ENCODE assay signal across 14 cellular contexts in genomic region chr11:15897211-15897960, GRCh38.
DNase-seq lines count a peak whose midpoint lies in the region; ATAC-seq, FAIRE-seq and TF ChIP-seq lines count a peak whose summit lies in the region.
"Had no signal": no experiment of that assay in that cellular context is flagged by ENCODE, and none has a peak within 500 bp of the region (broad histone marks: within the 10 kb centered on the region; RNA-seq: fewer than 3 reads in every experiment).

No MANE protein-coding gene starts in this region.

- no peak overlapping the region for H2AFZ ChIP-seq in astrocyte (ENCODE audit: low read depth, low read length)

- TF ChIP-seq CTCF in AG10803 (conservative IDR thresholded peaks at IDR 0.05; ENCODE audit: low read length), result no peak
- TF ChIP-seq CTCF in astrocyte (IDR thresholded peaks at IDR 0.05; ENCODE audit: insufficient read depth, low read depth, low read length), result no peak
- no peak for TF ChIP-seq CTCF in left lung (IDR thresholded peaks at IDR 0.05)

- CTCF ChIA-PET in activated CD4-positive, alpha-beta T cell treated with anti-CD3 and anti-CD28 coated beads for 36 hours (lab: Charles Lee), result no interaction called here

- H4K20me1 ChIP-seq in astrocyte (ENCODE audit: insufficient read depth, low read length), result no peaks in the 10 kb centered on the region

- peak; percentile 38 for DNase-seq in AG10803 (ENCODE audit: low read depth)
- DNase-seq in HT1080 (ENCODE audit: low read depth), result peak; percentile 76
- peak; percentile 68 for DNase-seq in astrocyte (ENCODE audit: low read depth)
- DNase-seq in left lobe of liver (ENCODE audit: low spot score), result no peak
- no peak for DNase-seq in left lung
- no peak for DNase-seq in activated CD4-positive, alpha-beta T cell treated with anti-CD3 and anti-CD28 coated beads for 36 hours
- DNase-seq: activated naive CD4-positive, alpha-beta T cell treated with anti-CD3 and anti-CD28 coated beads for 36 hours; BE2C; GOT3; Karpas-422; NCI-H510A had no signal

- H3K27me3 Mint-ChIP-seq in astrocyte (ENCODE audit: low read depth, unreplicated experiment), result peaks cover 13% of the 10 kb centered on the region
- H3K27me3 Mint-ChIP-seq in activated CD4-positive, alpha-beta T cell treated with anti-CD3 and anti-CD28 coated beads for 36 hours, result no peaks in the 10 kb centered on the region

- peak; percentile 49 for ATAC-seq in left lobe of liver
- no peak for ATAC-seq in GM21381 (IDR thresholded peaks at IDR 0.05; ENCODE audit: unreplicated experiment)
- no peak for ATAC-seq in left lung
- ATAC-seq in activated CD4-positive, alpha-beta T cell treated with anti-CD3 and anti-CD28 coated beads for 36 hours, result no peak
- no peak for ATAC-seq in GM18502 (IDR thresholded peaks at IDR 0.05; ENCODE audit: poor library complexity, unreplicated experiment)

- peaks cover 2% of the 10 kb centered on the region for H3K36me3 Mint-ChIP-seq in astrocyte (ENCODE audit: low read depth, unreplicated experiment)
- no peaks in the 10 kb centered on the region for H3K36me3 Mint-ChIP-seq in activated CD4-positive, alpha-beta T cell treated with anti-CD3 and anti-CD28 coated beads for 36 hours (ENCODE audit: low read depth)

- intact Hi-C loops in left lung (cut with DNase I), result no loop called here
- intact Hi-C loops in activated CD4-positive, alpha-beta T cell treated with anti-CD3 and anti-CD28 coated beads for 36 hours (cut with DNase I, micrococcal nuclease), result no loop called here

- H3K36me3 ChIP-seq in astrocyte (ENCODE audit: insufficient read depth, low read length) (no peaks in the 10 kb centered on the region), left lung (no peaks in the 10 kb centered on the region)
- H3K36me3 ChIP-seq: BE2C had no signal

- H3K4me1 ChIP-seq in astrocyte (ENCODE audit: insufficient read depth, low read length) (peaks cover 17% of the 10 kb centered on the region), left lung (peaks cover 3 to 11% of the 10 kb centered on the region in 2 donors)
- H3K4me1 ChIP-seq: BE2C had no signal

- H3K9ac ChIP-seq in astrocyte (ENCODE audit: low read length), result no peak overlapping the region

- H3K79me2 ChIP-seq in astrocyte (ENCODE audit: insufficient read depth, low read length), result no peaks in the 10 kb centered on the region

- peak overlapping the region; percentile 32 for H3K4me2 ChIP-seq in astrocyte (ENCODE audit: low read length)

- POLR2A ChIA-PET in activated CD4-positive, alpha-beta T cell treated with anti-CD3 and anti-CD28 coated beads for 36 hours (lab: Charles Lee), result no interaction called here

- H3K4me3 Mint-ChIP-seq in astrocyte (ENCODE audit: unreplicated experiment), result no peak overlapping the region
- H3K4me3 Mint-ChIP-seq in activated CD4-positive, alpha-beta T cell treated with anti-CD3 and anti-CD28 coated beads for 36 hours, result no peak overlapping the region
- H3K4me3 Mint-ChIP-seq: activated naive CD4-positive, alpha-beta T cell treated with anti-CD3 and anti-CD28 coated beads for 36 hours had no signal

- H3K27me3 ChIP-seq in astrocyte (ENCODE audit: insufficient read depth, low read length) (no peaks in the 10 kb centered on the region), left lung (no peaks in the 10 kb centered on the region)
- H3K27me3 ChIP-seq: BE2C had no signal

- peaks cover 2% of the 10 kb centered on the region for H3K9me3 Mint-ChIP-seq in astrocyte (ENCODE audit: unreplicated experiment)
- no peaks in the 10 kb centered on the region for H3K9me3 Mint-ChIP-seq in activated CD4-positive, alpha-beta T cell treated with anti-CD3 and anti-CD28 coated beads for 36 hours (ENCODE audit: low read depth)
- H3K9me3 Mint-ChIP-seq: activated naive CD4-positive, alpha-beta T cell treated with anti-CD3 and anti-CD28 coated beads for 36 hours had no signal

- no peak overlapping the region for H3K4me3 ChIP-seq in AG10803 (ENCODE audit: low read length)
- H3K4me3 ChIP-seq in astrocyte (ENCODE audit: insufficient read depth, low read depth, low read length), result no peak overlapping the region
- H3K4me3 ChIP-seq in left lung, result no peak overlapping the region
- H3K4me3 ChIP-seq: coronary artery had no signal

- no peak overlapping the region for H3K27ac Mint-ChIP-seq in astrocyte (ENCODE audit: unreplicated experiment)
- no peak overlapping the region for H3K27ac Mint-ChIP-seq in activated CD4-positive, alpha-beta T cell treated with anti-CD3 and anti-CD28 coated beads for 36 hours
- H3K27ac Mint-ChIP-seq: activated naive CD4-positive, alpha-beta T cell treated with anti-CD3 and anti-CD28 coated beads for 36 hours had no signal

- H3K27ac ChIP-seq in astrocyte (ENCODE audit: low read depth, low read length) (no peak overlapping the region), left lung (no peak overlapping the region)
- H3K27ac ChIP-seq: coronary artery had no signal

- H3K4me1 Mint-ChIP-seq in astrocyte (ENCODE audit: low read depth, unreplicated experiment), result peaks cover 19% of the 10 kb centered on the region
- H3K4me1 Mint-ChIP-seq in activated CD4-positive, alpha-beta T cell treated with anti-CD3 and anti-CD28 coated beads for 36 hours, result no peaks in the 10 kb centered on the region

- FAIRE-seq in astrocyte (lab: Jason Lieb, UNC), result peak; percentile 78

- H3K9me3 ChIP-seq in astrocyte (ENCODE audit: insufficient read depth, low read depth, low read length) (no peaks in the 10 kb centered on the region), left lung (no peaks in the 10 kb centered on the region)
- H3K9me3 ChIP-seq: BE2C had no signal

Comparison
In these comparisons a context has a peak if more than half of its experiments do, and no peak if none do; other contexts are left out.
1. DNase-seq: peak in AG10803 (single experiment), HT1080 (single experiment) and astrocyte (single experiment); none in left lobe of liver (single experiment), left lung (0 of 2) and activated CD4-positive, alpha-beta T cell treated with anti-CD3 and anti-CD28 coated beads for 36 hours (single experiment).